Comparison of ENCODE assay signal across 8 cellular contexts in genomic region chr12:102119674-102120563, GRCh38. TPM values are rescaled to one million over a fixed set of nuclear protein-coding genes. Genes with fewer than 3 reads are reported as not detected.
DNase-seq lines count a peak whose midpoint lies in the region; ATAC-seq and TF ChIP-seq lines count a peak whose summit lies in the region.

TSS of gene NUP37 (minus strand) at chr12:102120114. CDS start at chr12:102118518, 1,596 bp downstream.
TSS of gene PARPBP (plus strand) at chr12:102120183. CDS start at chr12:102123889, 3,706 bp downstream.

- peak within 1 kb of the TSS; percentile 85 to 92 for H3K27ac ChIP-seq in coronary artery
- peak within 1 kb of the TSS; percentile 42 for H3K27ac ChIP-seq in layer of hippocampus (ENCODE audit: low read depth, low read length)

- ATAC-seq in HG03439 (IDR thresholded peaks at IDR 0.05; ENCODE audit: unreplicated experiment): peak; percentile 95

- no peaks in the 10 kb centered on the region for H3K4me1 ChIP-seq in BE2C

- no peaks in the 10 kb centered on the region for H3K27me3 ChIP-seq in BE2C
- no peaks in the 10 kb centered on the region for H3K27me3 ChIP-seq in layer of hippocampus (ENCODE audit: control insufficient read depth, insufficient read depth, low read length)

- peak within 1 kb of the TSS; percentile 86 for H3K4me3 ChIP-seq in BE2C (ENCODE audit: low read depth, low read length)
- peak within 1 kb of the TSS; percentile 99 for H3K4me3 ChIP-seq in coronary artery

- peak; percentile 97 for TF ChIP-seq POLR2A in GM19193 (IDR thresholded peaks at IDR 0.05; ENCODE audit: extremely low read depth, insufficient read depth, insufficient read length)

- peaks cover 9% of the 10 kb centered on the region for H3K36me3 ChIP-seq in BE2C

- no peaks in the 10 kb centered on the region for H3K9me3 ChIP-seq in BE2C

- peak; percentile 94 for DNase-seq in BE2C
- peak; percentile 64 to 78 for DNase-seq in NCI-H524 (lab: John Stamatoyannopoulos, UW)
- peak; percentile 82 to 88 for DNase-seq in activated CD4-positive, alpha-beta T cell treated with anti-CD3 and anti-CD28 coated beads for 4 hours
- DNase-seq in coronary artery (ENCODE audit: low spot score): peak; percentile 90
- peak; percentile 83 to 85 for DNase-seq in stimulated activated CD4-positive, alpha-beta T cell treated with anti-CD3 and anti-CD28 coated beads, Interleukin-1b, Interleukin-23, amount 100 ng/mL, for 4 hours (ENCODE audit: low read depth in 2 of 2)

- TF ChIP-seq CTCF in BE2C (IDR thresholded peaks at IDR 0.05; ENCODE audit: low read depth, low read length) (no peak), coronary artery (IDR thresholded peaks at IDR 0.05) (no peak)

RNA-seq across cellular contexts. Expression of gene NUP37, which starts in this region (rescaled TPM):
- polyA plus RNA-seq in BE2C (2012; ENCODE audit: insufficient read depth, insufficient read length, low read depth): 23.7 TPM

RNA-seq across cellular contexts. Expression of gene PARPBP, which starts in this region (rescaled TPM):
- polyA plus RNA-seq in BE2C (2012; ENCODE audit: insufficient read depth, insufficient read length, low read depth): 5.4 TPM

Comparison
In these comparisons a context has a peak if more than half of its experiments do, and no peak if none do; other contexts are left out.
1. Peak in every context shown above with its lines: DNase-seq, ATAC-seq, H3K4me3 ChIP-seq and H3K27ac ChIP-seq.